ENCODE assay signal across 8 cellular contexts in genomic region chr7:139109983-139110411, GRCh38. TPM values are rescaled to one million over a fixed set of nuclear protein-coding genes. Genes with fewer than 3 reads are reported as not detected.
A peak's percentile ranks its signal among the peaks of the same experiment; 100 is the strongest.
DNase-seq lines count a peak whose midpoint lies in the region; ATAC-seq and TF ChIP-seq lines count a peak whose summit lies in the region.

No MANE protein-coding gene starts in this region.

- peaks cover 5% of the 10 kb centered on the region for H3K27me3 Mint-ChIP-seq in activated naive CD4-positive, alpha-beta T cell treated with anti-CD3 and anti-CD28 coated beads, Interleukin-2, amount 10 ng/mL, durations not matched to agents 7 days and 5 days
- no peaks in the 10 kb centered on the region for H3K27me3 Mint-ChIP-seq in activated T-helper 2 cell treated with anti-CD3 and anti-CD28 coated beads, Interferon-gamma antibody, Interleukin-2, Interleukin-4, amounts not matched to agents 10 μg/mL and 5 μg/mL and 100 μg/mL, durations not matched to agents 14 hours and 24 hours and 36 hours (ENCODE audit: low read depth)

- 9 to 20% methylated on average over 7 to 16 of the region's 16 CpGs for WGBS in transverse colon (ENCODE audit: low coverage in 1 of 2), 2 donors

- H3K9me3 ChIP-seq in left lung (no peaks in the 10 kb centered on the region), transverse colon (no peaks in the 10 kb centered on the region)

- TF ChIP-seq POLR2A in transverse colon (IDR thresholded peaks at IDR 0.05): no peak

- peak overlapping the region; percentile 92 to 94 for H3K4me3 ChIP-seq in left lung
- H3K4me3 ChIP-seq in transverse colon: peak overlapping the region; percentile 56 to 96 (median 84)

- no peaks in the 10 kb centered on the region for H3K27me3 ChIP-seq in left lung
- H3K27me3 ChIP-seq in transverse colon: no peaks in the 10 kb centered on the region

- no peak for TF ChIP-seq EP300 in transverse colon (IDR thresholded peaks at IDR 0.05; ENCODE audit: low read depth)

- in situ Hi-C loops in transverse colon (cut with MboI; ENCODE audit: low pct_ligation_motif_present in 1 of 4, low pct_unique_long_range_greater_than_20kb in 1 of 4, low sequenced_read_pairs in 3 of 4): no loop called here

- H3K27ac ChIP-seq in left lung: peak overlapping the region; percentile 99
- H3K27ac ChIP-seq in transverse colon: peak overlapping the region; percentile 96 to 99 (median 98)

- TF ChIP-seq CTCF in left lung (IDR thresholded peaks at IDR 0.05) (no peak), transverse colon (IDR thresholded peaks at IDR 0.05) (no peak)

- H3K27ac Mint-ChIP-seq in activated naive CD4-positive, alpha-beta T cell treated with anti-CD3 and anti-CD28 coated beads, Interleukin-2, amount 10 ng/mL, durations not matched to agents 7 days and 5 days: peak overlapping the region; percentile 96
- H3K27ac Mint-ChIP-seq in activated T-helper 2 cell treated with anti-CD3 and anti-CD28 coated beads, Interferon-gamma antibody, Interleukin-2, Interleukin-4, amounts not matched to agents 10 μg/mL and 5 μg/mL and 100 μg/mL, durations not matched to agents 14 hours and 24 hours and 36 hours: peak overlapping the region; percentile 98

- no peak for DNase-seq in activated naive CD4-positive, alpha-beta T cell treated with anti-CD3 and anti-CD28 coated beads, Interleukin-2, amount 10 ng/mL, durations not matched to agents 7 days and 5 days
- DNase-seq in activated naive CD4-positive, alpha-beta T cell treated with anti-CD3 and anti-CD28 coated beads, Interleukin-2, amount 50 U/mL, for 16 hours: no peak
- no peak for DNase-seq in activated T-helper 2 cell treated with anti-CD3 and anti-CD28 coated beads, Interferon-gamma antibody, Interleukin-2, Interleukin-4, amounts not matched to agents 10 μg/mL and 5 μg/mL and 100 μg/mL, durations not matched to agents 14 hours and 24 hours and 36 hours (ENCODE audit: low spot score)
- DNase-seq in left lung: no peak
- no peak for DNase-seq in transverse colon
- no peak for DNase-seq in HCEC 1CT
- no peak for DNase-seq in NCI-H2227 treated with DMSO at 0.1 percent for 48 hours (lab: John Stamatoyannopoulos, UW)

- H3K36me3 Mint-ChIP-seq in activated naive CD4-positive, alpha-beta T cell treated with anti-CD3 and anti-CD28 coated beads, Interleukin-2, amount 10 ng/mL, durations not matched to agents 7 days and 5 days: peaks cover 38% of the 10 kb centered on the region
- peaks cover 40% of the 10 kb centered on the region for H3K36me3 Mint-ChIP-seq in activated T-helper 2 cell treated with anti-CD3 and anti-CD28 coated beads, Interferon-gamma antibody, Interleukin-2, Interleukin-4, amounts not matched to agents 10 μg/mL and 5 μg/mL and 100 μg/mL, durations not matched to agents 14 hours and 24 hours and 36 hours (ENCODE audit: low read depth)

- intact Hi-C loops in activated T-helper 2 cell treated with anti-CD3 and anti-CD28 coated beads, Interferon-gamma antibody, Interleukin-2, Interleukin-4, amounts not matched to agents 10 μg/mL and 5 μg/mL and 100 μg/mL, durations not matched to agents 14 hours and 24 hours and 36 hours (cut with micrococcal nuclease): loop anchor here (1.0 to 5.0 kb wide), 7 partner anchors 8 to 1067 kb away; partner anchors contain the start of genes FMC1, KDM7A, LUC7L2 and UBN2
- intact Hi-C loops in left lung (cut with DNase I): no loop called here
- intact Hi-C loops in transverse colon (cut with DNase I; ENCODE audit: low total_unique reads): no loop called here

- ATAC-seq in left lung: no peak
- ATAC-seq in HG02981 (IDR thresholded peaks at IDR 0.05; ENCODE audit: unreplicated experiment): no peak

- H3K4me1 ChIP-seq in left lung: peaks cover 7 to 44% of the 10 kb centered on the region in 2 donors
- H3K4me1 ChIP-seq in transverse colon: peaks cover 6 to 37% (median 15%) of the 10 kb centered on the region in 4 donors

- H3K4me3 Mint-ChIP-seq in activated naive CD4-positive, alpha-beta T cell treated with anti-CD3 and anti-CD28 coated beads, Interleukin-2, amount 10 ng/mL, durations not matched to agents 7 days and 5 days: peak overlapping the region; percentile 91
- peak overlapping the region; percentile 100 for H3K4me3 Mint-ChIP-seq in activated T-helper 2 cell treated with anti-CD3 and anti-CD28 coated beads, Interferon-gamma antibody, Interleukin-2, Interleukin-4, amounts not matched to agents 10 μg/mL and 5 μg/mL and 100 μg/mL, durations not matched to agents 14 hours and 24 hours and 36 hours (ENCODE audit: low read depth)

- CTCF ChIA-PET in activated naive CD4-positive, alpha-beta T cell treated with anti-CD3 and anti-CD28 coated beads, Interleukin-2, amount 10 ng/mL, durations not matched to agents 7 days and 5 days (lab: Charles Lee): interaction anchor here (1.0 to 1.3 kb wide), 3 partner anchors 9 to 23 kb away, joined by 3 to 4 read pairs (median 3); a partner anchor contains a TSS

- H3K4me1 Mint-ChIP-seq in activated naive CD4-positive, alpha-beta T cell treated with anti-CD3 and anti-CD28 coated beads, Interleukin-2, amount 10 ng/mL, durations not matched to agents 7 days and 5 days: peaks cover 37% of the 10 kb centered on the region
- peaks cover 30% of the 10 kb centered on the region for H3K4me1 Mint-ChIP-seq in activated T-helper 2 cell treated with anti-CD3 and anti-CD28 coated beads, Interferon-gamma antibody, Interleukin-2, Interleukin-4, amounts not matched to agents 10 μg/mL and 5 μg/mL and 100 μg/mL, durations not matched to agents 14 hours and 24 hours and 36 hours (ENCODE audit: low read depth)

- H3K36me3 ChIP-seq in left lung (no peaks in the 10 kb centered on the region), transverse colon (no peaks in the 10 kb centered on the region)

- H3K9me3 Mint-ChIP-seq in activated naive CD4-positive, alpha-beta T cell treated with anti-CD3 and anti-CD28 coated beads, Interleukin-2, amount 10 ng/mL, durations not matched to agents 7 days and 5 days: peaks cover 3% of the 10 kb centered on the region
- H3K9me3 Mint-ChIP-seq in activated T-helper 2 cell treated with anti-CD3 and anti-CD28 coated beads, Interferon-gamma antibody, Interleukin-2, Interleukin-4, amounts not matched to agents 10 μg/mL and 5 μg/mL and 100 μg/mL, durations not matched to agents 14 hours and 24 hours and 36 hours: peaks cover 8% of the 10 kb centered on the region

RNA-seq across cellular contexts. Expression of gene ZC3HAV1, which starts 0.5 kb away (rescaled TPM):
- 76.0 and 77.1 TPM in 2 replicates for total RNA-seq in activated T-helper 2 cell treated with anti-CD3 and anti-CD28 coated beads, Interferon-gamma antibody, Interleukin-2, Interleukin-4, amounts not matched to agents 10 μg/mL and 5 μg/mL and 100 μg/mL, durations not matched to agents 14 hours and 24 hours and 36 hours
- total RNA-seq in left lung (10 to 100 TPM; 35.5 to 45.5 TPM), transverse colon (10 to 100 TPM; 11.7 to 40.6 (median 34.5) TPM)
